Comparison of ENCODE assay signal across 22 cellular contexts in the genomic region with DNA sequence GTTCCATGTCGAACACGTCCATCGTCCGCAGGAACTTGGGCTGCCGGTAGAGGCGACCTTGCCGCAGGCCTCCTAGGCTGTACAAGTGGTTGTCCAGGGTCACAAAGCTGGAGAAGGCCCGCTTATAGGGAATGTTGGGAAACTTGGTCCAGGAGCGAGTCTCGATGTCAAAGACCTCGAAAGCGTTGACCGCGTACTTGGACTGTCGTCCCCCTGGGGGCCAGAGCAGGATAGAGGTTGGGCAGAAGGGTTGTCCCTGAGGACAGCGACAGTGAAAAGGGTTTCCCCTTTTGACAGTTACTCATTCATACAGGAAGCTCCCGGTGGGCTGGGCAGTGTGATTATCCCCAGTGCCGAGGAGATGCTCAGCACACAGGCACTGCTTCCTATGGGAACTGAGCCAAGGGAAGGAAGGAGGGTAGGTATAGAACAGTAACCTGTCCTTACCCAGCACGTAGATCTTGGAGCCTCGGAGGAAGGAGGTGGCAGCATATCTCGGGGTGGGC. TPM values are rescaled to one million over a fixed set of nuclear protein-coding genes. Genes with fewer than 3 reads are reported as not detected.
"Had no signal": no experiment of that assay in that cellular context is flagged by ENCODE, and none has a peak within 500 bp of the region (broad histone marks: within the 10 kb centered on the region; RNA-seq: fewer than 3 reads in every experiment).

No MANE protein-coding gene starts in this region.

- DNase-seq: activated CD4-positive, alpha-beta memory T cell treated with anti-CD3 and anti-CD28 coated beads for 36 hours; activated CD4-positive, alpha-beta T cell treated with anti-CD3 and anti-CD28 coated beads for 4 hours; activated naive CD4-positive, alpha-beta T cell treated with Interleukin-2 at 50 U/mL for 16 hours; activated naive CD8-positive, alpha-beta T cell treated with anti-CD3 and anti-CD28 coated beads, Interleukin-2, amount 50 U/mL, for 24 hours; activated T-cell treated with anti-CD3 and anti-CD28 coated beads for 4 hours; foreskin melanocyte; left lung; mammary epithelial cell; midbrain; stimulated activated CD4-positive, alpha-beta T cell treated with anti-CD3 and anti-CD28 coated beads, Interleukin-2, amount 100 ng/mL, for 48 hours; thyroid gland had no signal

- FAIRE-seq: keratinocyte, TTC549 had no signal

- ATAC-seq: left lung, WTC11 had no signal

- H3K27me3 ChIP-seq: thyroid gland had no signal

- H3K9me3 ChIP-seq: left lung, prostate gland, right atrium auricular region, thyroid gland had no signal

- H3K9me3 Mint-ChIP-seq: activated CD4-positive, alpha-beta memory T cell treated with anti-CD3 and anti-CD28 coated beads for 36 hours; activated naive CD8-positive, alpha-beta T cell treated with anti-CD3 and anti-CD28 coated beads, Interleukin-2, amount 50 U/mL, for 24 hours; activated T-helper 1 cell treated with anti-CD3 and anti-CD28 coated beads, Interleukin-12 subunit alpha, Interleukin-12 subunit beta, Interleukin-2, Interleukin-4 antibody, amounts not matched to agents 30 ng/mL and 10 ng/mL and 1 ng/mL, durations not matched to agents 14 hours and 24 hours and 36 hours; central memory CD8-positive, alpha-beta T cell; T-helper 2 cell treated with Interferon-gamma antibody and Interleukin-4, amounts not matched to agents 5 μg/mL and 100 μg/mL, for 36 hours; WTC11 had no signal

- H3K4me3 Mint-ChIP-seq: activated CD4-positive, alpha-beta memory T cell treated with anti-CD3 and anti-CD28 coated beads for 36 hours; activated naive CD8-positive, alpha-beta T cell treated with anti-CD3 and anti-CD28 coated beads, Interleukin-2, amount 50 U/mL, for 24 hours; activated T-helper 1 cell treated with anti-CD3 and anti-CD28 coated beads, Interleukin-12 subunit alpha, Interleukin-12 subunit beta, Interleukin-2, Interleukin-4 antibody, amounts not matched to agents 30 ng/mL and 10 ng/mL and 1 ng/mL, durations not matched to agents 14 hours and 24 hours and 36 hours; central memory CD8-positive, alpha-beta T cell; T-helper 2 cell treated with Interferon-gamma antibody and Interleukin-4, amounts not matched to agents 5 μg/mL and 100 μg/mL, for 36 hours; WTC11 had no signal

- H3K4me3 ChIP-seq: coronary artery, left lung, prostate gland, right atrium auricular region, thyroid gland had no signal

- H3K36me3 ChIP-seq: left lung, prostate gland, right atrium auricular region, thyroid gland had no signal

- H3K27ac Mint-ChIP-seq: activated CD4-positive, alpha-beta memory T cell treated with anti-CD3 and anti-CD28 coated beads for 36 hours; activated naive CD8-positive, alpha-beta T cell treated with anti-CD3 and anti-CD28 coated beads, Interleukin-2, amount 50 U/mL, for 24 hours; activated T-helper 1 cell treated with anti-CD3 and anti-CD28 coated beads, Interleukin-12 subunit alpha, Interleukin-12 subunit beta, Interleukin-2, Interleukin-4 antibody, amounts not matched to agents 30 ng/mL and 10 ng/mL and 1 ng/mL, durations not matched to agents 14 hours and 24 hours and 36 hours; T-helper 2 cell treated with Interferon-gamma antibody and Interleukin-4, amounts not matched to agents 5 μg/mL and 100 μg/mL, for 36 hours; WTC11 had no signal

- H3K36me3 Mint-ChIP-seq: activated CD4-positive, alpha-beta memory T cell treated with anti-CD3 and anti-CD28 coated beads for 36 hours; WTC11 had no signal

- H3K27ac ChIP-seq: coronary artery, left lung, prostate gland, right atrium auricular region had no signal

RNA-seq across cellular contexts. Expression of a gene that starts 17.5 kb away (rescaled TPM):
- total RNA-seq: activated CD4-positive, alpha-beta memory T cell treated with anti-CD3 and anti-CD28 coated beads for 36 hours; activated T-helper 1 cell treated with anti-CD3 and anti-CD28 coated beads, Interleukin-12 subunit alpha, Interleukin-12 subunit beta, Interleukin-2, Interleukin-4 antibody, amounts not matched to agents 30 ng/mL and 10 ng/mL and 1 ng/mL, durations not matched to agents 14 hours and 24 hours and 36 hours; mammary epithelial cell; osteoblast had no signal
- polyA plus RNA-seq: aorta, keratinocyte, mammary epithelial cell had no signal
